2 cellular contexts compared by ENCODE assay signal in genomic region chr15:89081878-89082277, GRCh38.
TF ChIP-seq lines count a peak whose summit lies in the region.

No MANE protein-coding gene starts in this region.

TF ChIP-seq in HepG2, 621 proteins besides CTCF, POLR2A, EP300 and RAD21:
- TF ChIP-seq PATZ1 (CRISPR knock-in tag; IDR thresholded peaks at IDR 0.05) (0 out of 2 replicates have a peak, but pooled peaks have one; percentile 14), STAG1 (CRISPR knock-in tag; IDR thresholded peaks at IDR 0.05) (peak; percentile 58), REXO4 (CRISPR knock-in tag; IDR thresholded peaks at IDR 0.05; ENCODE audit: borderline replicate concordance) (no peak), SMC3 (IDR thresholded peaks at IDR 0.05; ENCODE audit: low read length) (peak; percentile 26; the same call in 1 of the 2 replicates), SYNCRIP (IDR thresholded peaks at IDR 0.05; ENCODE audit: insufficient read depth, low read depth, low read length) (no peak)

TF ChIP-seq in H1, 55 proteins besides CTCF, POLR2A, EP300 and RAD21:
- TF ChIP-seq SIN3A (conservative IDR thresholded peaks at IDR 0.05 in 1 of 2, IDR thresholded peaks at IDR 0.05 in 1 of 2; ENCODE audit: low read depth in 1 of 2, low read length in 2 of 2) (no peak), SP4 (IDR thresholded peaks at IDR 0.05; ENCODE audit: low read length) (no peak), KDM5A (IDR thresholded peaks at IDR 0.05; ENCODE audit: low read length) (no peak), PHF8 (conservative IDR thresholded peaks at IDR 0.05; ENCODE audit: low read depth, low read length) (no peak)
